7 cellular contexts compared by ENCODE assay signal in the genomic region with DNA sequence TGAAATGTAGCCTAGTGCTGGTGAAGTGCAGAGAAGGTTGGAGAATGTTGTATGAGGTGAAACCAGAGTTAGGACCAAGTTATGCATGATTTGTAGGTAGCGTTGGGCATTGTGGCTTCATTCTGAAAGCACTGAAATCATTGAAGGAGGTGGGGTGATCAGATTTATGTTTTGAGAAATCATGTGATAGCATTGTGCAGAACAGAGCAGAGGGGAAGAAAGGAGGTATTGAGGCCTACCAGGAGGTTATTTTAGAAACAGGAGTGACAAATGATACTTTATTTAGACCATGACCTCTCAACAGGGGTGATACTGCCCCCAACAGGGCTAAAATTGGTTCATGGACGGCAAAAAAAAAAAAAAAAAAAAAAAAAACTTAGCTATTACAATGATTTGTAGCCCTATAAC. TPM values are rescaled to one million over a fixed set of nuclear protein-coding genes. Genes with fewer than 3 reads are reported as not detected.
DNase-seq lines count a peak whose midpoint lies in the region; ATAC-seq and TF ChIP-seq lines count a peak whose summit lies in the region.

No MANE protein-coding gene starts in this region.

- no peaks in the 10 kb centered on the region for H3K9me2 ChIP-seq in Loucy (replicated peaks; ENCODE audit: low read depth, low read length)

- H3K4me3 ChIP-seq in Loucy (ENCODE audit: low read length, poor library complexity, severe bottlenecking) (no peak overlapping the region), mesodermal cell (ENCODE audit: extremely low read depth, insufficient read depth, low read length, poor library complexity, severe bottlenecking) (no peak overlapping the region)

- H3K27me3 ChIP-seq in Loucy (ENCODE audit: insufficient read depth, low read length, poor library complexity, severe bottlenecking): no peaks in the 10 kb centered on the region

- ATAC-seq in GM18517 (IDR thresholded peaks at IDR 0.05; ENCODE audit: unreplicated experiment): peak; percentile 83
- peak; percentile 74 for ATAC-seq in GM21825 (IDR thresholded peaks at IDR 0.05; ENCODE audit: unreplicated experiment)

- no peaks in the 10 kb centered on the region for H3K9me3 Mint-ChIP-seq in activated T-helper 1 cell treated with anti-CD3 and anti-CD28 coated beads, Interleukin-12 subunit alpha, Interleukin-12 subunit beta, Interleukin-2, Interleukin-4 antibody, amounts not matched to agents 30 ng/mL and 10 ng/mL and 1 ng/mL, durations not matched to agents 14 hours and 24 hours and 36 hours

- no peaks in the 10 kb centered on the region for H3K4me1 Mint-ChIP-seq in activated T-helper 1 cell treated with anti-CD3 and anti-CD28 coated beads, Interleukin-12 subunit alpha, Interleukin-12 subunit beta, Interleukin-2, Interleukin-4 antibody, amounts not matched to agents 30 ng/mL and 10 ng/mL and 1 ng/mL, durations not matched to agents 14 hours and 24 hours and 36 hours (ENCODE audit: low read depth)

- H3K4me2 ChIP-seq in Loucy (ENCODE audit: low read depth, low read length, poor library complexity, severe bottlenecking): no peak overlapping the region

- DNase-seq in GOT3 (lab: John Stamatoyannopoulos, UW) (no peak), activated gamma-delta T cell treated with Interleukin-2 at 50 U/mL for 16 hours (no peak)
- no peak for DNase-seq in activated T-helper 1 cell treated with anti-CD3 and anti-CD28 coated beads, Interleukin-12 subunit alpha, Interleukin-12 subunit beta, Interleukin-2, Interleukin-4 antibody, amounts not matched to agents 30 ng/mL and 10 ng/mL and 1 ng/mL, durations not matched to agents 14 hours and 24 hours and 36 hours (ENCODE audit: low spot score)

- TF ChIP-seq CTCF in Loucy (conservative IDR thresholded peaks at IDR 0.05; ENCODE audit: low read length): peak; percentile 55

- intact Hi-C loops in activated T-helper 1 cell treated with anti-CD3 and anti-CD28 coated beads, Interleukin-12 subunit alpha, Interleukin-12 subunit beta, Interleukin-2, Interleukin-4 antibody, amounts not matched to agents 30 ng/mL and 10 ng/mL and 1 ng/mL, durations not matched to agents 14 hours and 24 hours and 36 hours (cut with micrococcal nuclease): no loop called here

- no peaks in the 10 kb centered on the region for H3K36me3 ChIP-seq in Loucy (ENCODE audit: insufficient read depth, low read length)
- no peaks in the 10 kb centered on the region for H3K36me3 ChIP-seq in mesodermal cell (ENCODE audit: control insufficient read depth, insufficient read depth, low read length)

- H3K9me3 ChIP-seq in Loucy (ENCODE audit: insufficient read depth, low read depth, low read length) (no peaks in the 10 kb centered on the region), mesodermal cell (ENCODE audit: control insufficient read depth, low read length) (no peaks in the 10 kb centered on the region)

- H4K20me1 ChIP-seq in Loucy (ENCODE audit: insufficient read depth, low read length, poor library complexity, severe bottlenecking): no peaks in the 10 kb centered on the region

- no peaks in the 10 kb centered on the region for H3K79me2 ChIP-seq in Loucy (ENCODE audit: insufficient read depth, low read length)

- H3K27ac Mint-ChIP-seq in activated T-helper 1 cell treated with anti-CD3 and anti-CD28 coated beads, Interleukin-12 subunit alpha, Interleukin-12 subunit beta, Interleukin-2, Interleukin-4 antibody, amounts not matched to agents 30 ng/mL and 10 ng/mL and 1 ng/mL, durations not matched to agents 14 hours and 24 hours and 36 hours: no peak overlapping the region

- no peaks in the 10 kb centered on the region for H3K4me1 ChIP-seq in Loucy (ENCODE audit: insufficient read depth, low read length, poor library complexity, severe bottlenecking)
- H3K4me1 ChIP-seq in mesodermal cell (ENCODE audit: control insufficient read depth, insufficient read depth, low read length, poor library complexity, severe bottlenecking): no peaks in the 10 kb centered on the region

- H3K4me3 Mint-ChIP-seq in activated T-helper 1 cell treated with anti-CD3 and anti-CD28 coated beads, Interleukin-12 subunit alpha, Interleukin-12 subunit beta, Interleukin-2, Interleukin-4 antibody, amounts not matched to agents 30 ng/mL and 10 ng/mL and 1 ng/mL, durations not matched to agents 14 hours and 24 hours and 36 hours: no peak overlapping the region

- H3K9ac ChIP-seq in Loucy (ENCODE audit: low read depth, low read length, poor library complexity, severe bottlenecking): no peak overlapping the region

- H3K36me3 Mint-ChIP-seq in activated T-helper 1 cell treated with anti-CD3 and anti-CD28 coated beads, Interleukin-12 subunit alpha, Interleukin-12 subunit beta, Interleukin-2, Interleukin-4 antibody, amounts not matched to agents 30 ng/mL and 10 ng/mL and 1 ng/mL, durations not matched to agents 14 hours and 24 hours and 36 hours (ENCODE audit: low read depth): no peaks in the 10 kb centered on the region

- WGBS in mesodermal cell (ENCODE audit: insufficient coverage in 2 of 2), 2 experiments: 88 to 100% methylated on average over 1 of the region's 2 CpGs

- H3K27me3 Mint-ChIP-seq in activated T-helper 1 cell treated with anti-CD3 and anti-CD28 coated beads, Interleukin-12 subunit alpha, Interleukin-12 subunit beta, Interleukin-2, Interleukin-4 antibody, amounts not matched to agents 30 ng/mL and 10 ng/mL and 1 ng/mL, durations not matched to agents 14 hours and 24 hours and 36 hours (ENCODE audit: insufficient read depth): no peaks in the 10 kb centered on the region

- no peaks in the 10 kb centered on the region for H3F3A ChIP-seq in Loucy (ENCODE audit: low read depth)

- H3K27ac ChIP-seq in mesodermal cell (ENCODE audit: low read depth, low read length, severe bottlenecking): peak overlapping the region; percentile 69

- H2AFZ ChIP-seq in Loucy (ENCODE audit: low read length): 0 out of 2 replicates have a peak overlapping the region, but pooled peaks have one; percentile 2

RNA-seq across cellular contexts. Expression of gene HMGN3, which starts 15.6 kb away (rescaled TPM):
- polyA plus RNA-seq in mesodermal cell (2013, experiment 1 of 2): 112 TPM
- 131 TPM for polyA plus RNA-seq in mesodermal cell (2013, experiment 2 of 2)
- 51.0 and 53.4 TPM in 2 replicates for total RNA-seq in activated T-helper 1 cell treated with anti-CD3 and anti-CD28 coated beads, Interleukin-12 subunit alpha, Interleukin-12 subunit beta, Interleukin-2, Interleukin-4 antibody, amounts not matched to agents 30 ng/mL and 10 ng/mL and 1 ng/mL, durations not matched to agents 14 hours and 24 hours and 36 hours
